ENCODE assay signal across 8 cellular contexts in genomic region chr12:6533653-6534157, GRCh38. TPM values are rescaled to one million over a fixed set of nuclear protein-coding genes. Genes with fewer than 3 reads are reported as not detected.
DNase-seq lines count a peak whose midpoint lies in the region; ATAC-seq and TF ChIP-seq lines count a peak whose summit lies in the region.

No MANE protein-coding gene starts in this region.

- H3K36me3 ChIP-seq in naive thymus-derived CD4-positive, alpha-beta T cell (ENCODE audit: control insufficient read depth in 2 of 3, insufficient read depth in 3 of 3, low read length in 3 of 3) = peaks cover 12 to 56% (median 15%) of the 10 kb centered on the region in 3 experiments
- H3K36me3 ChIP-seq in vagina = peaks cover 2 to 56% of the 10 kb centered on the region in 2 donors

- TF ChIP-seq POLR2A in vagina (IDR thresholded peaks at IDR 0.05) = no peak

- no peaks in the 10 kb centered on the region for H3K9me3 Mint-ChIP-seq in activated CD8-positive, alpha-beta memory T cell treated with anti-CD3 and anti-CD28 coated beads, Interleukin-2, amount 10 ng/mL, durations not matched to agents 7 days and 5 days (ENCODE audit: low read depth)
- H3K9me3 Mint-ChIP-seq in naive thymus-derived CD4-positive, alpha-beta T cell = peaks cover 0 to 1% (median 0%) of the 10 kb centered on the region in 11 donors

- peak overlapping the region; percentile 92 for H3K4me3 Mint-ChIP-seq in activated CD8-positive, alpha-beta memory T cell treated with anti-CD3 and anti-CD28 coated beads, Interleukin-2, amount 10 ng/mL, durations not matched to agents 7 days and 5 days
- H3K4me3 Mint-ChIP-seq in naive thymus-derived CD4-positive, alpha-beta T cell = peak overlapping the region; percentile 90 to 99 (median 94)

- POLR2A ChIA-PET in naive thymus-derived CD4-positive, alpha-beta T cell (lab: Charles Lee) = interaction anchor here (0.7 to 7.5 kb wide), 17 partner anchors 20 to 199 kb away, joined by 3 to 104 read pairs (median 13); partner anchors contain the start of genes CD27, MRPL51 and VAMP1

- ATAC-seq in GM21390 (IDR thresholded peaks at IDR 0.05; ENCODE audit: unreplicated experiment) = peak; percentile 41
- ATAC-seq in activated CD8-positive, alpha-beta memory T cell treated with anti-CD3 and anti-CD28 coated beads, Interleukin-2, amount 10 ng/mL, durations not matched to agents 7 days and 5 days = peak; percentile 17
- peak; percentile 12 for ATAC-seq in naive thymus-derived CD4-positive, alpha-beta T cell

- H3K4me3 ChIP-seq in HL-60 (replicated peaks; ENCODE audit: insufficient read depth, low read length) (peak overlapping the region; percentile 89), fibroblast of mammary gland (ENCODE audit: control insufficient read depth, low read depth, low read length) (peak overlapping the region; percentile 96), vagina (peak overlapping the region; percentile 65 to 96)
- H3K4me3 ChIP-seq in naive thymus-derived CD4-positive, alpha-beta T cell (ENCODE audit: low read length) = peak overlapping the region; percentile 97

- DNase-seq in DMS79 treated with DMSO at 0.1 percent for 48 hours (lab: John Stamatoyannopoulos, UW) = peak; percentile 97
- DNase-seq in HL-60 (ENCODE audit: low read depth in 1 of 2, low spot score in 1 of 2) = peak; percentile 87 to 94
- DNase-seq in NCI-H526 treated with DMSO at 0.1 percent for 48 hours (lab: John Stamatoyannopoulos, UW) = peak; percentile 92
- peak; percentile 79 for DNase-seq in activated CD8-positive, alpha-beta memory T cell treated with anti-CD3 and anti-CD28 coated beads, Interleukin-2, amount 10 ng/mL, durations not matched to agents 7 days and 5 days
- DNase-seq in fibroblast of mammary gland (ENCODE audit: low read depth) = peak; percentile 75
- DNase-seq in naive thymus-derived CD4-positive, alpha-beta T cell = peak in 5 of 9 donors; percentile 38 to 56 (median 41)
- peak in 1 of 2 donors; percentile 92 for DNase-seq in vagina (ENCODE audit: extremely low spot score in 2 of 2)

- H3K9me3 ChIP-seq in naive thymus-derived CD4-positive, alpha-beta T cell (ENCODE audit: control insufficient read depth in 2 of 3, low read length in 3 of 3) = no peaks in the 10 kb centered on the region
- H3K9me3 ChIP-seq in vagina = no peaks in the 10 kb centered on the region

- peaks cover 85% of the 10 kb centered on the region for H3K36me3 Mint-ChIP-seq in activated CD8-positive, alpha-beta memory T cell treated with anti-CD3 and anti-CD28 coated beads, Interleukin-2, amount 10 ng/mL, durations not matched to agents 7 days and 5 days
- H3K36me3 Mint-ChIP-seq in naive thymus-derived CD4-positive, alpha-beta T cell = peaks cover 9 to 56% (median 15%) of the 10 kb centered on the region in 5 donors

- TF ChIP-seq CTCF in HL-60 (IDR thresholded peaks at IDR 0.05; ENCODE audit: insufficient read depth, low read length) = no peak
- no peak for TF ChIP-seq CTCF in fibroblast of mammary gland (conservative IDR thresholded peaks at IDR 0.05; ENCODE audit: control insufficient read depth, insufficient read depth, low read depth, low read length)
- no peak for TF ChIP-seq CTCF in vagina (IDR thresholded peaks at IDR 0.05)

- H3K4me1 Mint-ChIP-seq in activated CD8-positive, alpha-beta memory T cell treated with anti-CD3 and anti-CD28 coated beads, Interleukin-2, amount 10 ng/mL, durations not matched to agents 7 days and 5 days = peaks cover 51% of the 10 kb centered on the region
- peaks cover 28 to 58% (median 42%) of the 10 kb centered on the region in 7 donors for H3K4me1 Mint-ChIP-seq in naive thymus-derived CD4-positive, alpha-beta T cell

- intact Hi-C loops in naive thymus-derived CD4-positive, alpha-beta T cell (cut with micrococcal nuclease) = loop anchor here (1.0 to 2.0 kb wide), 12 partner anchors 23 to 319 kb away; partner anchors contain the start of genes CHD4 (in 2 of the 2), IFFO1 (in 2 of the 2), NOP2 (in 2 of the 2) and VAMP1 (in 2 of the 2)
- intact Hi-C loops in vagina (cut with DNase I) = loop anchor here (5.0 kb wide), 2 partner anchors 41 to 196 kb away; partner anchors contain the start of genes MRPL51 and NCAPD2

- H3K27ac ChIP-seq in HL-60 (replicated peaks) = peak overlapping the region; percentile 98
- H3K27ac ChIP-seq in naive thymus-derived CD4-positive, alpha-beta T cell (ENCODE audit: low read depth, low read length) = peak overlapping the region; percentile 81
- peak overlapping the region; percentile 87 for H3K27ac ChIP-seq in vagina

- peak overlapping the region; percentile 99 for H3K27ac Mint-ChIP-seq in activated CD8-positive, alpha-beta memory T cell treated with anti-CD3 and anti-CD28 coated beads, Interleukin-2, amount 10 ng/mL, durations not matched to agents 7 days and 5 days
- peak overlapping the region; percentile 92 to 100 (median 94) for H3K27ac Mint-ChIP-seq in naive thymus-derived CD4-positive, alpha-beta T cell

- CTCF ChIA-PET in activated CD8-positive, alpha-beta memory T cell treated with anti-CD3 and anti-CD28 coated beads, Interleukin-2, amount 10 ng/mL, durations not matched to agents 7 days and 5 days (lab: Charles Lee) = interaction anchor here (0.6 to 9.6 kb wide), 11 partner anchors 17 to 198 kb away, joined by 3 to 140 read pairs (median 5); partner anchors contain the start of genes IFFO1 and NOP2
- CTCF ChIA-PET in naive thymus-derived CD4-positive, alpha-beta T cell (lab: Charles Lee) = interaction anchor here (1.1 to 2.9 kb wide), 4 partner anchors 20 to 71 kb away, joined by 4 to 9 read pairs (median 6); no protein-coding TSS in a partner anchor

- peaks cover 31 to 43% of the 10 kb centered on the region in 2 donors for H3K4me1 ChIP-seq in naive thymus-derived CD4-positive, alpha-beta T cell (ENCODE audit: control insufficient read depth in 2 of 2, insufficient read depth in 2 of 2, low read length in 2 of 2)
- H3K4me1 ChIP-seq in vagina = peaks cover 49% of the 10 kb centered on the region

- H3K27me3 Mint-ChIP-seq in activated CD8-positive, alpha-beta memory T cell treated with anti-CD3 and anti-CD28 coated beads, Interleukin-2, amount 10 ng/mL, durations not matched to agents 7 days and 5 days = no peaks in the 10 kb centered on the region
- peaks cover 0 to 2% (median 0%) of the 10 kb centered on the region in 5 donors for H3K27me3 Mint-ChIP-seq in naive thymus-derived CD4-positive, alpha-beta T cell

- H3K27me3 ChIP-seq in HL-60 (ENCODE audit: insufficient read depth, poor library complexity, severe bottlenecking) (no peaks in the 10 kb centered on the region), vagina (no peaks in the 10 kb centered on the region)
- no peaks in the 10 kb centered on the region for H3K27me3 ChIP-seq in naive thymus-derived CD4-positive, alpha-beta T cell (ENCODE audit: control insufficient read depth in 2 of 2, insufficient read depth in 2 of 2, low read length in 2 of 2)

RNA-seq across cellular contexts. Expression of gene GAPDH, which starts 0.6 kb away (rescaled TPM):
- total RNA-seq in activated CD8-positive, alpha-beta memory T cell treated with anti-CD3 and anti-CD28 coated beads, Interleukin-2, amount 10 ng/mL, durations not matched to agents 7 days and 5 days = 1,000 to 10,000 TPM; 5,133 to 5,396 TPM
- total RNA-seq in naive thymus-derived CD4-positive, alpha-beta T cell = 1,000 to 10,000 TPM in 1 of 5 experiments, 100 to 1,000 TPM in 4; 330 to 4,503 (median 379) TPM
- 1,000 to 10,000 TPM; 1,202 to 1,413 TPM for polyA plus RNA-seq in naive thymus-derived CD4-positive, alpha-beta T cell
- total RNA-seq in vagina = 2,297 TPM

RNA-seq across cellular contexts. Expression of gene IFFO1, which starts 22.1 kb away (rescaled TPM):
- total RNA-seq in activated CD8-positive, alpha-beta memory T cell treated with anti-CD3 and anti-CD28 coated beads, Interleukin-2, amount 10 ng/mL, durations not matched to agents 7 days and 5 days = 10 to 100 TPM; 29.3 to 30.0 TPM
- 10 to 100 TPM; 28.2 to 55.9 (median 45.9) TPM for total RNA-seq in naive thymus-derived CD4-positive, alpha-beta T cell
- polyA plus RNA-seq in naive thymus-derived CD4-positive, alpha-beta T cell = 10 to 100 TPM in 1 of 2 donors, 1 to 10 TPM in 1; 5.4 to 11.4 TPM
- total RNA-seq in vagina = 21.1 TPM

RNA-seq across cellular contexts. Expression of gene NOP2, which starts 34.4 kb away (rescaled TPM):
- 100 to 1,000 TPM in 1 of 2 experiments, 10 to 100 TPM in 1; 76.7 to 117 TPM for total RNA-seq in activated CD8-positive, alpha-beta memory T cell treated with anti-CD3 and anti-CD28 coated beads, Interleukin-2, amount 10 ng/mL, durations not matched to agents 7 days and 5 days
- total RNA-seq in naive thymus-derived CD4-positive, alpha-beta T cell = 100 to 1,000 TPM in 1 of 5 experiments, 10 to 100 TPM in 4; 74.4 to 102 (median 87.6) TPM
- 10 to 100 TPM; 24.2 to 53.7 TPM for polyA plus RNA-seq in naive thymus-derived CD4-positive, alpha-beta T cell
- 43.0 TPM for total RNA-seq in vagina

RNA-seq across cellular contexts. Expression of gene NCAPD2, which starts 39.8 kb away (rescaled TPM):
- 100 to 1,000 TPM; 173 to 200 TPM for total RNA-seq in activated CD8-positive, alpha-beta memory T cell treated with anti-CD3 and anti-CD28 coated beads, Interleukin-2, amount 10 ng/mL, durations not matched to agents 7 days and 5 days
- total RNA-seq in naive thymus-derived CD4-positive, alpha-beta T cell = 100 to 1,000 TPM in 1 of 5 experiments, 10 to 100 TPM in 4; 30.3 to 121 (median 38.4) TPM
- 10 to 100 TPM; 24.4 to 46.7 TPM for polyA plus RNA-seq in naive thymus-derived CD4-positive, alpha-beta T cell
- 25.5 TPM for total RNA-seq in vagina

RNA-seq across cellular contexts. Expression of gene MRPL51, which starts 40.6 kb away (rescaled TPM):
- 100 to 1,000 TPM; 191 to 271 TPM for total RNA-seq in activated CD8-positive, alpha-beta memory T cell treated with anti-CD3 and anti-CD28 coated beads, Interleukin-2, amount 10 ng/mL, durations not matched to agents 7 days and 5 days
- 100 to 1,000 TPM in 1 of 5 experiments, 10 to 100 TPM in 4; 22.5 to 208 (median 80.9) TPM for total RNA-seq in naive thymus-derived CD4-positive, alpha-beta T cell
- 100 to 1,000 TPM; 204 to 220 TPM for polyA plus RNA-seq in naive thymus-derived CD4-positive, alpha-beta T cell
- 23.1 TPM for total RNA-seq in vagina
